In the genomic region with DNA sequence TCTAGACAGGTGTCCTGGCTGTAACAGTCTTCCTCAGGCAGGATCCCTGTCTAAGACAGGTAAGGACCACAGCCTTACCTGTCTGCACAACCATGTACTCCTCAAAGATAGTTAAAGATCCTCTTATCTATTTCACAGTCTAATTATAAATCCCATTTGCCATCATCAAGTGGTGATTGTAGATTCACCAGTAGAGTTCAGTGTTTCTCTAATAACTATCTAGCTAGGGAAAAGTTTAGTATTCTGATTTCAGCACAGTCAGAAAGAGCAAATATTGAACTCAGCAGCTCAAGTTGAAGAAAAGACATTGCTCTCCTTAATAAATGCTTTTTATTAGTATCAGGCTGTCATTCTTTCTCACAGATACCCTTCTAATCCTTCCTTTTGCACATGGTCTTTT, we compare ENCODE assay signal across 2 cellular contexts.
TF ChIP-seq lines count a peak whose summit lies in the region.

No MANE protein-coding gene starts in this region.

TF ChIP-seq in A549, 52 proteins besides CTCF, POLR2A, EP300 and RAD21 (continued from another document):
- TF ChIP-seq, protein P1, sequence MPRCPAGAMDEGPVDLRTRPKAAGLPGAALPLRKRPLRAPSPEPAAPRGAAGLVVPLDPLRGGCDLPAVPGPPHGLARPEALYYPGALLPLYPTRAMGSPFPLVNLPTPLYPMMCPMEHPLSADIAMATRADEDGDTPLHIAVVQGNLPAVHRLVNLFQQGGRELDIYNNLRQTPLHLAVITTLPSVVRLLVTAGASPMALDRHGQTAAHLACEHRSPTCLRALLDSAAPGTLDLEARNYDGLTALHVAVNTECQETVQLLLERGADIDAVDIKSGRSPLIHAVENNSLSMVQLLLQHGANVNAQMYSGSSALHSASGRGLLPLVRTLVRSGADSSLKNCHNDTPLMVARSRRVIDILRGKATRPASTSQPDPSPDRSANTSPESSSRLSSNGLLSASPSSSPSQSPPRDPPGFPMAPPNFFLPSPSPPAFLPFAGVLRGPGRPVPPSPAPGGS (IDR thresholded peaks at IDR 0.05): no peak
TF ChIP-seq in A549: peak in this region for 1.

TF ChIP-seq in HCT116, 20 proteins besides CTCF, POLR2A, EP300 and RAD21 (continued from another document):
- TF ChIP-seq, protein P2, sequence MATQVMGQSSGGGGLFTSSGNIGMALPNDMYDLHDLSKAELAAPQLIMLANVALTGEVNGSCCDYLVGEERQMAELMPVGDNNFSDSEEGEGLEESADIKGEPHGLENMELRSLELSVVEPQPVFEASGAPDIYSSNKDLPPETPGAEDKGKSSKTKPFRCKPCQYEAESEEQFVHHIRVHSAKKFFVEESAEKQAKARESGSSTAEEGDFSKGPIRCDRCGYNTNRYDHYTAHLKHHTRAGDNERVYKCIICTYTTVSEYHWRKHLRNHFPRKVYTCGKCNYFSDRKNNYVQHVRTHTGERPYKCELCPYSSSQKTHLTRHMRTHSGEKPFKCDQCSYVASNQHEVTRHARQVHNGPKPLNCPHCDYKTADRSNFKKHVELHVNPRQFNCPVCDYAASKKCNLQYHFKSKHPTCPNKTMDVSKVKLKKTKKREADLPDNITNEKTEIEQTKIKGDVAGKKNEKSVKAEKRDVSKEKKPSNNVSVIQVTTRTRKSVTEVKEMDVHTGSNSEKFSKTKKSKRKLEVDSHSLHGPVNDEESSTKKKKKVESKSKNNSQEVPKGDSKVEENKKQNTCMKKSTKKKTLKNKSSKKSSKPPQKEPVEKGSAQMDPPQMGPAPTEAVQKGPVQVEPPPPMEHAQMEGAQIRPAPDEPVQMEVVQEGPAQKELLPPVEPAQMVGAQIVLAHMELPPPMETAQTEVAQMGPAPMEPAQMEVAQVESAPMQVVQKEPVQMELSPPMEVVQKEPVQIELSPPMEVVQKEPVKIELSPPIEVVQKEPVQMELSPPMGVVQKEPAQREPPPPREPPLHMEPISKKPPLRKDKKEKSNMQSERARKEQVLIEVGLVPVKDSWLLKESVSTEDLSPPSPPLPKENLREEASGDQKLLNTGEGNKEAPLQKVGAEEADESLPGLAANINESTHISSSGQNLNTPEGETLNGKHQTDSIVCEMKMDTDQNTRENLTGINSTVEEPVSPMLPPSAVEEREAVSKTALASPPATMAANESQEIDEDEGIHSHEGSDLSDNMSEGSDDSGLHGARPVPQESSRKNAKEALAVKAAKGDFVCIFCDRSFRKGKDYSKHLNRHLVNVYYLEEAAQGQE (IDR thresholded peaks at IDR 0.05; ENCODE audit: low read depth): no peak
- TF ChIP-seq EGR1 (IDR thresholded peaks at IDR 0.05; ENCODE audit: low read depth) (no peak), FOSL1 (IDR thresholded peaks at IDR 0.05; ENCODE audit: low read depth) (no peak), SIN3A (IDR thresholded peaks at IDR 0.05; ENCODE audit: low read depth) (no peak), SRF (IDR thresholded peaks at IDR 0.05; ENCODE audit: low read depth) (no peak), EZH2 (IDR thresholded peaks at IDR 0.05) (no peak), ZFX (IDR thresholded peaks at IDR 0.05) (no peak), SP1 (IDR thresholded peaks at IDR 0.05; ENCODE audit: low read depth) (no peak)
- TF ChIP-seq, protein P3, sequence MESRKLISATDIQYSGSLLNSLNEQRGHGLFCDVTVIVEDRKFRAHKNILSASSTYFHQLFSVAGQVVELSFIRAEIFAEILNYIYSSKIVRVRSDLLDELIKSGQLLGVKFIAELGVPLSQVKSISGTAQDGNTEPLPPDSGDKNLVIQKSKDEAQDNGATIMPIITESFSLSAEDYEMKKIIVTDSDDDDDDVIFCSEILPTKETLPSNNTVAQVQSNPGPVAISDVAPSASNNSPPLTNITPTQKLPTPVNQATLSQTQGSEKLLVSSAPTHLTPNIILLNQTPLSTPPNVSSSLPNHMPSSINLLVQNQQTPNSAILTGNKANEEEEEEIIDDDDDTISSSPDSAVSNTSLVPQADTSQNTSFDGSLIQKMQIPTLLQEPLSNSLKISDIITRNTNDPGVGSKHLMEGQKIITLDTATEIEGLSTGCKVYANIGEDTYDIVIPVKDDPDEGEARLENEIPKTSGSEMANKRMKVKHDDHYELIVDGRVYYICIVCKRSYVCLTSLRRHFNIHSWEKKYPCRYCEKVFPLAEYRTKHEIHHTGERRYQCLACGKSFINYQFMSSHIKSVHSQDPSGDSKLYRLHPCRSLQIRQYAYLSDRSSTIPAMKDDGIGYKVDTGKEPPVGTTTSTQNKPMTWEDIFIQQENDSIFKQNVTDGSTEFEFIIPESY (IDR thresholded peaks at IDR 0.05; ENCODE audit: extremely low read depth, insufficient replicate concordance, low read length): no peak
- TF ChIP-seq, protein P4, sequence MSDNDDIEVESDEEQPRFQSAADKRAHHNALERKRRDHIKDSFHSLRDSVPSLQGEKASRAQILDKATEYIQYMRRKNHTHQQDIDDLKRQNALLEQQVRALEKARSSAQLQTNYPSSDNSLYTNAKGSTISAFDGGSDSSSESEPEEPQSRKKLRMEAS (IDR thresholded peaks at IDR 0.05): no peak
- TF ChIP-seq, protein P5, sequence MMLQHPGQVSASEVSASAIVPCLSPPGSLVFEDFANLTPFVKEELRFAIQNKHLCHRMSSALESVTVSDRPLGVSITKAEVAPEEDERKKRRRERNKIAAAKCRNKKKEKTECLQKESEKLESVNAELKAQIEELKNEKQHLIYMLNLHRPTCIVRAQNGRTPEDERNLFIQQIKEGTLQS (IDR thresholded peaks at IDR 0.05): no peak
TF ChIP-seq in HCT116: peak in this region for 0.
